ENCODE assay signal across 35 cellular contexts in the genomic region with DNA sequence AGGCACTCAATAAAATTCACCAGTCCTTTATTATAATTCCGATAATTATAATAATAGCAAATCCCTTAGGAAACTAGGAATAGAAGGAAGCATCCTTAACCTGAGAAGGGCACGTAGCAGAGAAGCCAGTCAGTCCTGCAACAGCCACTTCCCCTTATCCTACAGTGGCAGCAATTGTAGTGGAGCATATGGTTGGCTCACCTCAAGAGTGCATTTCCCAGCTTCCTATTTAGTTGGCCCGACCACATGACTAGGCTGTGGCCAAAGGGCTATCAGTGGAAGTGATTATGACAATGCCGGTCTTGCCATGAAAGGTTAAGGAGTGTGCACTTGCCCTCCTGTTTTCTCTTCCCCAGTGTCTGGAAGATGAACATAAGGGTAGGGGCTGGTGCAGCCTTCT. TPM values are rescaled to one million over a fixed set of nuclear protein-coding genes. Genes with fewer than 3 reads are reported as not detected.
DNase-seq lines count a peak whose midpoint lies in the region; TF ChIP-seq lines count a peak whose summit lies in the region.
"Had no signal": no experiment of that assay in that cellular context is flagged by ENCODE, and none has a peak within 500 bp of the region (broad histone marks: within the 10 kb centered on the region; RNA-seq: fewer than 3 reads in every experiment).

No MANE protein-coding gene starts in this region.

- intact Hi-C loops in activated T-helper 2 cell treated with anti-CD3 and anti-CD28 coated beads, Interferon-gamma antibody, Interleukin-2, Interleukin-4, amounts not matched to agents 10 μg/mL and 5 μg/mL and 100 μg/mL, durations not matched to agents 14 hours and 24 hours and 36 hours (cut with micrococcal nuclease), result no loop called here

- H3K27ac Mint-ChIP-seq in chondrocyte (ENCODE audit: unreplicated experiment), result no peak overlapping the region
- no peak overlapping the region for H3K27ac Mint-ChIP-seq in activated T-helper 2 cell treated with anti-CD3 and anti-CD28 coated beads, Interferon-gamma antibody, Interleukin-2, Interleukin-4, amounts not matched to agents 10 μg/mL and 5 μg/mL and 100 μg/mL, durations not matched to agents 14 hours and 24 hours and 36 hours
- no peak overlapping the region for H3K27ac Mint-ChIP-seq in mesothelial cell of epicardium
- H3K27ac Mint-ChIP-seq: activated CD4-positive, alpha-beta T cell treated with anti-CD3 and anti-CD28 coated beads for 36 hours; activated CD8-positive, alpha-beta T cell treated with anti-CD3 and anti-CD28 coated beads for 36 hours; activated naive CD4-positive, alpha-beta T cell treated with anti-CD3 and anti-CD28 coated beads, Interleukin-2, amount 50 U/mL, for 24 hours; activated T-helper 17 cell treated with anti-CD3 and anti-CD28 coated beads, Interleukin-2, amount 50 U/mL, for 72 hours; brain; stimulated activated naive CD8-positive, alpha-beta T cell treated with anti-CD3 and anti-CD28 coated beads, Interleukin-15, amount 100 ng/mL, for 72 hours; T-helper 1 cell treated with Interleukin-12 subunit alpha and Interleukin-12 subunit beta and Interleukin-4 antibody, amounts not matched to agents 30 μg/mL and 1 μg/mL, for 36 hours had no signal

- H3K27ac ChIP-seq in coronary artery, result no peak overlapping the region
- H3K27ac ChIP-seq: dorsolateral prefrontal cortex, esophagus muscularis mucosa, prostate gland, right lobe of liver, thoracic aorta, VCaP had no signal

- peaks cover 8% of the 10 kb centered on the region for H3K4me1 Mint-ChIP-seq in chondrocyte (ENCODE audit: low read depth)
- H3K4me1 Mint-ChIP-seq in activated T-helper 2 cell treated with anti-CD3 and anti-CD28 coated beads, Interferon-gamma antibody, Interleukin-2, Interleukin-4, amounts not matched to agents 10 μg/mL and 5 μg/mL and 100 μg/mL, durations not matched to agents 14 hours and 24 hours and 36 hours (ENCODE audit: low read depth), result no peaks in the 10 kb centered on the region
- H3K4me1 Mint-ChIP-seq in mesothelial cell of epicardium, result no peaks in the 10 kb centered on the region
- H3K4me1 Mint-ChIP-seq: activated CD4-positive, alpha-beta T cell treated with anti-CD3 and anti-CD28 coated beads for 36 hours; activated naive CD4-positive, alpha-beta T cell treated with anti-CD3 and anti-CD28 coated beads, Interleukin-2, amount 50 U/mL, for 24 hours; activated T-helper 17 cell treated with anti-CD3 and anti-CD28 coated beads, Interleukin-2, amount 50 U/mL, for 72 hours; brain; stimulated activated naive CD8-positive, alpha-beta T cell treated with anti-CD3 and anti-CD28 coated beads, Interleukin-15, amount 100 ng/mL, for 72 hours had no signal

- in situ Hi-C loops in G401 (cut with HindIII; ENCODE audit: low sequenced_read_pairs), result no loop called here

- H3K27me3 Mint-ChIP-seq in chondrocyte (ENCODE audit: low read depth) (peaks cover 64% of the 10 kb centered on the region), mesothelial cell of epicardium (ENCODE audit: low read depth) (peaks cover 4% of the 10 kb centered on the region)
- H3K27me3 Mint-ChIP-seq in activated T-helper 2 cell treated with anti-CD3 and anti-CD28 coated beads, Interferon-gamma antibody, Interleukin-2, Interleukin-4, amounts not matched to agents 10 μg/mL and 5 μg/mL and 100 μg/mL, durations not matched to agents 14 hours and 24 hours and 36 hours (ENCODE audit: low read depth), result peaks cover 25% of the 10 kb centered on the region
- H3K27me3 Mint-ChIP-seq: activated naive CD4-positive, alpha-beta T cell treated with anti-CD3 and anti-CD28 coated beads, Interleukin-2, amount 50 U/mL, for 24 hours; activated T-helper 17 cell treated with anti-CD3 and anti-CD28 coated beads, Interleukin-2, amount 50 U/mL, for 72 hours had no signal

- no peak overlapping the region for H3K4me3 ChIP-seq in coronary artery
- H3K4me3 ChIP-seq: dorsolateral prefrontal cortex, esophagus muscularis mucosa, prostate gland, right lobe of liver, thoracic aorta had no signal

- H3K36me3 Mint-ChIP-seq in chondrocyte (ENCODE audit: low read depth) (peaks cover 15% of the 10 kb centered on the region), mesothelial cell of epicardium (peaks cover 6% of the 10 kb centered on the region)
- no peaks in the 10 kb centered on the region for H3K36me3 Mint-ChIP-seq in activated T-helper 2 cell treated with anti-CD3 and anti-CD28 coated beads, Interferon-gamma antibody, Interleukin-2, Interleukin-4, amounts not matched to agents 10 μg/mL and 5 μg/mL and 100 μg/mL, durations not matched to agents 14 hours and 24 hours and 36 hours (ENCODE audit: low read depth)
- H3K36me3 Mint-ChIP-seq: brain had no signal

- TF ChIP-seq CTCF in coronary artery (IDR thresholded peaks at IDR 0.05) (no peak), chondrocyte (IDR thresholded peaks at IDR 0.05) (no peak), mesothelial cell of epicardium (IDR thresholded peaks at IDR 0.05; ENCODE audit: unreplicated experiment) (no peak)

- DNase-seq in CMK (ENCODE audit: low read depth) (peak; percentile 57), MV-4-11 (lab: John Stamatoyannopoulos, UW) (peak; percentile 70), SKM-1 (lab: John Stamatoyannopoulos, UW; ENCODE audit: unreplicated experiment) (peak; percentile 21), coronary artery (ENCODE audit: low spot score) (peak; percentile 36), chondrocyte (ENCODE audit: low spot score) (no peak), G401 (ENCODE audit: low spot score) (no peak), mesothelial cell of epicardium (ENCODE audit: low spot score in 2 of 2, unreplicated experiment in 2 of 2) (no peak)
- DNase-seq in activated T-helper 2 cell treated with anti-CD3 and anti-CD28 coated beads, Interferon-gamma antibody, Interleukin-2, Interleukin-4, amounts not matched to agents 10 μg/mL and 5 μg/mL and 100 μg/mL, durations not matched to agents 14 hours and 24 hours and 36 hours (ENCODE audit: low spot score), result no peak
- DNase-seq: activated CD4-positive, alpha-beta T cell treated with anti-CD3 and anti-CD28 coated beads for 36 hours; activated CD8-positive, alpha-beta memory T cell treated with anti-CD3 and anti-CD28 coated beads, Interleukin-2, amount 50 U/mL, for 48 hours; activated CD8-positive, alpha-beta T cell treated with anti-CD3 and anti-CD28 coated beads for 36 hours; amniotic stem cell; BE2C; cerebellar nuclear complex; COR-L47; dorsolateral prefrontal cortex; foreskin fibroblast; H7; NCI-H1092; NCI-H187; NCI-H446 treated with DMSO at 0.1 percent for 48 hours; NK-92 treated with Interleukin-12 subunit alpha and Interleukin-12 subunit beta, amount 100 ng/mL, for 24 hours; right lobe of liver; RPMI8226; stimulated activated CD8-positive, alpha-beta memory T cell treated with anti-CD3 and anti-CD28 coated beads, Interleukin-4, amount 100 ng/mL, for 48 hours; stimulated activated naive CD8-positive, alpha-beta T cell treated with anti-CD3 and anti-CD28 coated beads, Interleukin-15, amount 100 ng/mL, for 72 hours had no signal

- H3K4me3 Mint-ChIP-seq in chondrocyte (ENCODE audit: unreplicated experiment) (no peak overlapping the region), mesothelial cell of epicardium (no peak overlapping the region)
- no peak overlapping the region for H3K4me3 Mint-ChIP-seq in activated T-helper 2 cell treated with anti-CD3 and anti-CD28 coated beads, Interferon-gamma antibody, Interleukin-2, Interleukin-4, amounts not matched to agents 10 μg/mL and 5 μg/mL and 100 μg/mL, durations not matched to agents 14 hours and 24 hours and 36 hours (ENCODE audit: low read depth)
- H3K4me3 Mint-ChIP-seq: activated CD4-positive, alpha-beta T cell treated with anti-CD3 and anti-CD28 coated beads for 36 hours; activated CD8-positive, alpha-beta T cell treated with anti-CD3 and anti-CD28 coated beads for 36 hours; activated naive CD4-positive, alpha-beta T cell treated with anti-CD3 and anti-CD28 coated beads, Interleukin-2, amount 50 U/mL, for 24 hours; activated T-helper 17 cell treated with anti-CD3 and anti-CD28 coated beads, Interleukin-2, amount 50 U/mL, for 72 hours; brain; stimulated activated naive CD8-positive, alpha-beta T cell treated with anti-CD3 and anti-CD28 coated beads, Interleukin-15, amount 100 ng/mL, for 72 hours; T-helper 1 cell treated with Interleukin-12 subunit alpha and Interleukin-12 subunit beta and Interleukin-4 antibody, amounts not matched to agents 30 μg/mL and 1 μg/mL, for 36 hours had no signal

- H3K9me3 Mint-ChIP-seq in chondrocyte (ENCODE audit: low read depth) (peaks cover 12% of the 10 kb centered on the region), mesothelial cell of epicardium (peaks cover 18% of the 10 kb centered on the region)
- no peaks in the 10 kb centered on the region for H3K9me3 Mint-ChIP-seq in activated T-helper 2 cell treated with anti-CD3 and anti-CD28 coated beads, Interferon-gamma antibody, Interleukin-2, Interleukin-4, amounts not matched to agents 10 μg/mL and 5 μg/mL and 100 μg/mL, durations not matched to agents 14 hours and 24 hours and 36 hours

RNA-seq across cellular contexts. Expression of gene TESMIN, which starts 27.0 kb away (rescaled TPM):
- total RNA-seq in chondrocyte (0.33 to 0.37 TPM in 2 of 3 replicates, not detected in the other), mesothelial cell of epicardium (15.9 to 19.2 TPM (median 16.0 TPM) in 3 replicates)
- 3.6 and 9.5 TPM in 2 replicates for total RNA-seq in G401 (2014; rRNA removed; shearing (Covaris generic))
- total RNA-seq in activated T-helper 2 cell treated with anti-CD3 and anti-CD28 coated beads, Interferon-gamma antibody, Interleukin-2, Interleukin-4, amounts not matched to agents 10 μg/mL and 5 μg/mL and 100 μg/mL, durations not matched to agents 14 hours and 24 hours and 36 hours, result 3.8 and 5.5 TPM in 2 replicates
- total RNA-seq: LHCN-M2 had no signal

RNA-seq across cellular contexts. Expression of gene GAL, which starts 39.9 kb away (rescaled TPM):
- total RNA-seq in chondrocyte, result 0.74 to 1.9 TPM (median 0.90 TPM) in 3 replicates
- total RNA-seq in G401 (2014; rRNA removed; shearing (Covaris generic)), result not detected in 2 replicates
- total RNA-seq in activated T-helper 2 cell treated with anti-CD3 and anti-CD28 coated beads, Interferon-gamma antibody, Interleukin-2, Interleukin-4, amounts not matched to agents 10 μg/mL and 5 μg/mL and 100 μg/mL, durations not matched to agents 14 hours and 24 hours and 36 hours, result 0.84 and 1.0 TPM in 2 replicates
- 0.38 to 0.66 TPM (median 0.38 TPM) in 3 replicates for total RNA-seq in mesothelial cell of epicardium
- total RNA-seq: LHCN-M2, thoracic aorta had no signal

Comparison
In these comparisons a context has a peak if more than half of its experiments do, and no peak if none do; other contexts are left out.
1. DNase-seq: peak in CMK (single experiment), MV-4-11 (single experiment), SKM-1 (single experiment) and coronary artery (single experiment); none in chondrocyte (single experiment), G401 (single experiment), activated T-helper 2 cell treated with anti-CD3 and anti-CD28 coated beads, Interferon-gamma antibody, Interleukin-2, Interleukin-4, amounts not matched to agents 10 μg/mL and 5 μg/mL and 100 μg/mL, durations not matched to agents 14 hours and 24 hours and 36 hours (single experiment) and mesothelial cell of epicardium (0 of 2).